In the genomic region with DNA sequence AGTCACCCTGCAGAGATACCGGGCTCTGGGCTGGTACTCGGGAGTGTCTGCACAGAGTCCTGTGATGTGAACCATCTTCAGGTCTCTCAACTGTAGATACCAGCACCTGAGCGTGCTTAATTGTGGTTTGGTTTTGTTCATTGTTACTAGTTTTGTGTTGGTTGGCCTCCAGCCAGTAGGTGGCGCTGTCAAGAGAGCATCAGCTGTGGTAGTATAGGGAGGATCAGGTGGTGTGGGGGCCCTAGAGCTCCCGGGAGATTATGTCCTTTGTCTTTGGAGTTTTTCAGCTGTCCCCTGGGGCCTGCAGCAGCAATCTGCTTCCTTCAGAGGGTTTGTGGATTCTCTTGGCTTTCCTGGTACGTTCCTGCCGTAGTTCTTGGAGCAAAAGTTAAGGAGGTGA, we compare ENCODE assay signal across 2 cellular contexts.
TF ChIP-seq lines count a peak whose summit lies in the region.

No MANE protein-coding gene starts in this region.

TF ChIP-seq in HEK293, 187 proteins besides CTCF, POLR2A, EP300 and RAD21 (continued from another document):
- TF ChIP-seq ZNF777 (tag by site-specific recombination; IDR thresholded peaks at IDR 0.05; ENCODE audit: borderline replicate concordance): no peak
- no peak for TF ChIP-seq ZNF768 (tag by site-specific recombination; IDR thresholded peaks at IDR 0.05)
- no peak for TF ChIP-seq KLF8 (tag by site-specific recombination; IDR thresholded peaks at IDR 0.05)
- no peak for TF ChIP-seq ZNF544 (tag by site-specific recombination; IDR thresholded peaks at IDR 0.05)
- no peak for TF ChIP-seq SCRT2 (tag by site-specific recombination; IDR thresholded peaks at IDR 0.05)
- no peak for TF ChIP-seq ZNF747 (tag by site-specific recombination; IDR thresholded peaks at IDR 0.05)
- TF ChIP-seq ZNF174 (tag by site-specific recombination; IDR thresholded peaks at IDR 0.05): no peak
- no peak for TF ChIP-seq ZNF776 (tag by site-specific recombination; IDR thresholded peaks at IDR 0.05; ENCODE audit: borderline replicate concordance)
- no peak for TF ChIP-seq ZBTB7A (tag by site-specific recombination; IDR thresholded peaks at IDR 0.05; ENCODE audit: low read depth)
- no peak for TF ChIP-seq ZNF292 (tag by site-specific recombination; IDR thresholded peaks at IDR 0.05; ENCODE audit: borderline replicate concordance, low read depth)
- no peak for TF ChIP-seq SP2 (tag by site-specific recombination; IDR thresholded peaks at IDR 0.05)
- TF ChIP-seq ZNF157 (tag by site-specific recombination; IDR thresholded peaks at IDR 0.05): no peak
- TF ChIP-seq ZNF394 (tag by site-specific recombination; IDR thresholded peaks at IDR 0.05; ENCODE audit: borderline replicate concordance): no peak
- no peak for TF ChIP-seq ZNF791 (tag by site-specific recombination; IDR thresholded peaks at IDR 0.05)

TF ChIP-seq in K562, 482 proteins besides CTCF, POLR2A, EP300 and RAD21 (continued from another document):
- TF ChIP-seq, protein P1, sequence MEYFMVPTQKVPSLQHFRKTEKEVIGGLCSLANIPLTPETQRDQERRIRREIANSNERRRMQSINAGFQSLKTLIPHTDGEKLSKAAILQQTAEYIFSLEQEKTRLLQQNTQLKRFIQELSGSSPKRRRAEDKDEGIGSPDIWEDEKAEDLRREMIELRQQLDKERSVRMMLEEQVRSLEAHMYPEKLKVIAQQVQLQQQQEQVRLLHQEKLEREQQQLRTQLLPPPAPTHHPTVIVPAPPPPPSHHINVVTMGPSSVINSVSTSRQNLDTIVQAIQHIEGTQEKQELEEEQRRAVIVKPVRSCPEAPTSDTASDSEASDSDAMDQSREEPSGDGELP (CRISPR knock-in tag; IDR thresholded peaks at IDR 0.05; ENCODE audit: borderline replicate concordance): peak; percentile 69
- TF ChIP-seq FOXM1 (IDR thresholded peaks at IDR 0.05; ENCODE audit: low read depth) (peak; percentile 50; the same call in 1 of the 2 replicates), FOXM1 (CRISPR knock-in tag; IDR thresholded peaks at IDR 0.05; ENCODE audit: low read depth) (no peak), SP2 (IDR thresholded peaks at IDR 0.05; ENCODE audit: extremely low read depth, low read depth, low read length, poor library complexity, severe bottlenecking) (peak; percentile 46), DACH1 (IDR thresholded peaks at IDR 0.05; ENCODE audit: partially characterized antibody) (peak; percentile 31), CC2D1A (IDR thresholded peaks at IDR 0.05) (peak; percentile 97), ZNF253 (CRISPR knock-in tag; conservative IDR thresholded peaks at IDR 0.05) (no peak), NFIC (IDR thresholded peaks at IDR 0.05) (peak; percentile 25; the same call in 1 of the 2 replicates), CBX1 (IDR thresholded peaks at IDR 0.05; ENCODE audit: low read depth) (peak; percentile 79), TEAD4 (IDR thresholded peaks at IDR 0.05; ENCODE audit: low read length) (no peak), TEAD4 (CRISPR knock-in tag; IDR thresholded peaks at IDR 0.05; ENCODE audit: borderline replicate concordance) (0 out of 2 replicates have a peak, but pooled peaks have one; percentile 21)
- TF ChIP-seq, protein P2, sequence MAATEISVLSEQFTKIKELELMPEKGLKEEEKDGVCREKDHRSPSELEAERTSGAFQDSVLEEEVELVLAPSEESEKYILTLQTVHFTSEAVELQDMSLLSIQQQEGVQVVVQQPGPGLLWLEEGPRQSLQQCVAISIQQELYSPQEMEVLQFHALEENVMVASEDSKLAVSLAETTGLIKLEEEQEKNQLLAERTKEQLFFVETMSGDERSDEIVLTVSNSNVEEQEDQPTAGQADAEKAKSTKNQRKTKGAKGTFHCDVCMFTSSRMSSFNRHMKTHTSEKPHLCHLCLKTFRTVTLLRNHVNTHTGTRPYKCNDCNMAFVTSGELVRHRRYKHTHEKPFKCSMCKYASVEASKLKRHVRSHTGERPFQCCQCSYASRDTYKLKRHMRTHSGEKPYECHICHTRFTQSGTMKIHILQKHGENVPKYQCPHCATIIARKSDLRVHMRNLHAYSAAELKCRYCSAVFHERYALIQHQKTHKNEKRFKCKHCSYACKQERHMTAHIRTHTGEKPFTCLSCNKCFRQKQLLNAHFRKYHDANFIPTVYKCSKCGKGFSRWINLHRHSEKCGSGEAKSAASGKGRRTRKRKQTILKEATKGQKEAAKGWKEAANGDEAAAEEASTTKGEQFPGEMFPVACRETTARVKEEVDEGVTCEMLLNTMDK (IDR thresholded peaks at IDR 0.05; ENCODE audit: borderline replicate concordance, insufficient read depth, low read depth, low read length, poor library complexity, severe bottlenecking): peak; percentile 32
- TF ChIP-seq, protein P3, sequence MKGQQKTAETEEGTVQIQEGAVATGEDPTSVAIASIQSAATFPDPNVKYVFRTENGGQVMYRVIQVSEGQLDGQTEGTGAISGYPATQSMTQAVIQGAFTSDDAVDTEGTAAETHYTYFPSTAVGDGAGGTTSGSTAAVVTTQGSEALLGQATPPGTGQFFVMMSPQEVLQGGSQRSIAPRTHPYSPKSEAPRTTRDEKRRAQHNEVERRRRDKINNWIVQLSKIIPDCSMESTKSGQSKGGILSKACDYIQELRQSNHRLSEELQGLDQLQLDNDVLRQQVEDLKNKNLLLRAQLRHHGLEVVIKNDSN (CRISPR knock-in tag; IDR thresholded peaks at IDR 0.05): 0 out of 2 replicates have a peak, but pooled peaks have one; percentile 37
- TF ChIP-seq, protein P4, sequence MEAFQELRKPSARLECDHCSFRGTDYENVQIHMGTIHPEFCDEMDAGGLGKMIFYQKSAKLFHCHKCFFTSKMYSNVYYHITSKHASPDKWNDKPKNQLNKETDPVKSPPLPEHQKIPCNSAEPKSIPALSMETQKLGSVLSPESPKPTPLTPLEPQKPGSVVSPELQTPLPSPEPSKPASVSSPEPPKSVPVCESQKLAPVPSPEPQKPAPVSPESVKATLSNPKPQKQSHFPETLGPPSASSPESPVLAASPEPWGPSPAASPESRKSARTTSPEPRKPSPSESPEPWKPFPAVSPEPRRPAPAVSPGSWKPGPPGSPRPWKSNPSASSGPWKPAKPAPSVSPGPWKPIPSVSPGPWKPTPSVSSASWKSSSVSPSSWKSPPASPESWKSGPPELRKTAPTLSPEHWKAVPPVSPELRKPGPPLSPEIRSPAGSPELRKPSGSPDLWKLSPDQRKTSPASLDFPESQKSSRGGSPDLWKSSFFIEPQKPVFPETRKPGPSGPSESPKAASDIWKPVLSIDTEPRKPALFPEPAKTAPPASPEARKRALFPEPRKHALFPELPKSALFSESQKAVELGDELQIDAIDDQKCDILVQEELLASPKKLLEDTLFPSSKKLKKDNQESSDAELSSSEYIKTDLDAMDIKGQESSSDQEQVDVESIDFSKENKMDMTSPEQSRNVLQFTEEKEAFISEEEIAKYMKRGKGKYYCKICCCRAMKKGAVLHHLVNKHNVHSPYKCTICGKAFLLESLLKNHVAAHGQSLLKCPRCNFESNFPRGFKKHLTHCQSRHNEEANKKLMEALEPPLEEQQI (IDR thresholded peaks at IDR 0.05): peak; percentile 98
- TF ChIP-seq, protein P5, sequence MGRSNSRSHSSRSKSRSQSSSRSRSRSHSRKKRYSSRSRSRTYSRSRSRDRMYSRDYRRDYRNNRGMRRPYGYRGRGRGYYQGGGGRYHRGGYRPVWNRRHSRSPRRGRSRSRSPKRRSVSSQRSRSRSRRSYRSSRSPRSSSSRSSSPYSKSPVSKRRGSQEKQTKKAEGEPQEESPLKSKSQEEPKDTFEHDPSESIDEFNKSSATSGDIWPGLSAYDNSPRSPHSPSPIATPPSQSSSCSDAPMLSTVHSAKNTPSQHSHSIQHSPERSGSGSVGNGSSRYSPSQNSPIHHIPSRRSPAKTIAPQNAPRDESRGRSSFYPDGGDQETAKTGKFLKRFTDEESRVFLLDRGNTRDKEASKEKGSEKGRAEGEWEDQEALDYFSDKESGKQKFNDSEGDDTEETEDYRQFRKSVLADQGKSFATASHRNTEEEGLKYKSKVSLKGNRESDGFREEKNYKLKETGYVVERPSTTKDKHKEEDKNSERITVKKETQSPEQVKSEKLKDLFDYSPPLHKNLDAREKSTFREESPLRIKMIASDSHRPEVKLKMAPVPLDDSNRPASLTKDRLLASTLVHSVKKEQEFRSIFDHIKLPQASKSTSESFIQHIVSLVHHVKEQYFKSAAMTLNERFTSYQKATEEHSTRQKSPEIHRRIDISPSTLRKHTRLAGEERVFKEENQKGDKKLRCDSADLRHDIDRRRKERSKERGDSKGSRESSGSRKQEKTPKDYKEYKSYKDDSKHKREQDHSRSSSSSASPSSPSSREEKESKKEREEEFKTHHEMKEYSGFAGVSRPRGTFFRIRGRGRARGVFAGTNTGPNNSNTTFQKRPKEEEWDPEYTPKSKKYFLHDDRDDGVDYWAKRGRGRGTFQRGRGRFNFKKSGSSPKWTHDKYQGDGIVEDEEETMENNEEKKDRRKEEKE (IDR thresholded peaks at IDR 0.05; ENCODE audit: borderline replicate concordance in 1 of 2, control insufficient read depth in 1 of 2, low read depth in 2 of 2, low read length in 1 of 2): 0 out of 4 replicates have a peak, but pooled peaks of 1 of the 2 experiments have one; percentile 65
